ENCODE assay signal across 8 cellular contexts in genomic region chr6:27019651-27020552, GRCh38.
DNase-seq lines count a peak whose midpoint lies in the region; ATAC-seq, FAIRE-seq and TF ChIP-seq lines count a peak whose summit lies in the region.

No MANE protein-coding gene starts in this region.

- no peaks in the 10 kb centered on the region for H3K9me2 ChIP-seq in MM.1S (replicated peaks; ENCODE audit: insufficient read depth, low read length)

- ATAC-seq in HG02885 (IDR thresholded peaks at IDR 0.05; ENCODE audit: poor library complexity, unreplicated experiment) (peak; percentile 59), esophagus mucosa (peak; percentile 98)

- H3K9ac ChIP-seq in MM.1S (ENCODE audit: low read length), result no peak overlapping the region

- H3K4me1 ChIP-seq in mononuclear cell (ENCODE audit: insufficient read depth, low read length), result peaks cover 12% of the 10 kb centered on the region
- H3K4me1 ChIP-seq in MM.1S (ENCODE audit: low read length), result no peaks in the 10 kb centered on the region

- H3K9me3 ChIP-seq in mononuclear cell (ENCODE audit: low read depth, low read length) (peaks cover 30% of the 10 kb centered on the region), MM.1S (replicated peaks; ENCODE audit: insufficient read depth, low read length) (no peaks in the 10 kb centered on the region)

- H3K4me3 ChIP-seq in mononuclear cell (ENCODE audit: low read length), result peak overlapping the region; percentile 33
- H3K4me3 ChIP-seq in MM.1S (ENCODE audit: low read length), result no peak overlapping the region

- H3K36me3 ChIP-seq in MM.1S (replicated peaks; ENCODE audit: insufficient read depth, low read length), result no peaks in the 10 kb centered on the region

- no peak for TF ChIP-seq CTCF in MM.1S (IDR thresholded peaks at IDR 0.05; ENCODE audit: low read length)

- H4K20me1 ChIP-seq in MM.1S (ENCODE audit: insufficient read depth, low read length), result no peaks in the 10 kb centered on the region

- H2AFZ ChIP-seq in MM.1S (ENCODE audit: low read length), result no peak overlapping the region

- H3K27ac ChIP-seq in MM.1S (ENCODE audit: low read length), result no peak overlapping the region

- DNase-seq in NCI-H524 treated with DMSO at 0.1 percent for 48 hours (lab: John Stamatoyannopoulos, UW), result peak; percentile 84
- peak; percentile 66 for DNase-seq in activated T-cell treated with anti-CD3 and anti-CD28 coated beads for 48 hours (ENCODE audit: low read depth)
- peak; percentile 41 for DNase-seq in stimulated activated CD8-positive, alpha-beta memory T cell treated with anti-CD3 and anti-CD28 coated beads, Interleukin-4, amount 100 ng/mL, for 24 hours (ENCODE audit: low read depth)
- DNase-seq in MM.1S, result no peak

- H3K4me2 ChIP-seq in MM.1S (ENCODE audit: low read depth, low read length), result no peak overlapping the region

- peaks cover 31% of the 10 kb centered on the region for H3K27me3 ChIP-seq in mononuclear cell (ENCODE audit: insufficient read depth, low read length)
- no peaks in the 10 kb centered on the region for H3K27me3 ChIP-seq in MM.1S (replicated peaks; ENCODE audit: insufficient read depth, low read length)

- no peaks in the 10 kb centered on the region for H3F3A ChIP-seq in MM.1S (ENCODE audit: insufficient read depth, low read length)

- H3K79me2 ChIP-seq in MM.1S (ENCODE audit: low read length), result no peaks in the 10 kb centered on the region

- FAIRE-seq in G401.6 (lab: Jason Lieb, UNC), result peak; percentile 95
